In genomic region chr9:94083384-94083783, GRCh38 we compare ENCODE assay signal across 16 cellular contexts. TPM values are rescaled to one million over a fixed set of nuclear protein-coding genes. Genes with fewer than 3 reads are reported as not detected.
A peak's percentile ranks its signal among the peaks of the same experiment; 100 is the strongest.
DNase-seq lines count a peak whose midpoint lies in the region; ATAC-seq and TF ChIP-seq lines count a peak whose summit lies in the region.
"Had no signal": no experiment of that assay in that cellular context is flagged by ENCODE, and none has a peak within 500 bp of the region (broad histone marks: within the 10 kb centered on the region; RNA-seq: fewer than 3 reads in every experiment).

No MANE protein-coding gene starts in this region.

- DNase-seq in amniotic epithelial cell (ENCODE audit: low read depth) (peak; percentile 64), head of caudate nucleus (peak; percentile 41 to 90 (median 72)), midbrain (lab: John Stamatoyannopoulos, UW) (peak; percentile 43), tibial nerve (ENCODE audit: low spot score in 2 of 2) (no peak), NCI-H2107 (lab: John Stamatoyannopoulos, UW) (no peak)
- DNase-seq in activated CD4-positive, alpha-beta T cell treated with anti-CD3 and anti-CD28 coated beads, Interleukin-2, amount 50 U/mL, for 48 hours, result no peak
- DNase-seq: activated CD4-positive, alpha-beta T cell treated with anti-CD3 and anti-CD28 coated beads, Interleukin-2, amount 50 U/mL, for 1 hour; activated T-cell treated with anti-CD3 and anti-CD28 coated beads, Interleukin-2, amount 50 U/mL, for 72 hours; colonic mucosa; KG1; mesendoderm; NCI-H146; NCI-H69 had no signal

- no peak for ATAC-seq in GM21381 (IDR thresholded peaks at IDR 0.05; ENCODE audit: unreplicated experiment)
- ATAC-seq: HCT116 had no signal

- no peak for TF ChIP-seq POLR2A in tibial nerve (IDR thresholded peaks at IDR 0.05)

- H3K27ac ChIP-seq in tibial nerve, result peak overlapping the region; percentile 48 to 92 (median 78)
- H3K27ac ChIP-seq: BLaER1 treated with 17β-estradiol and CSF1 and Interleukin-3, amounts not matched to agents 10 nM and 100 nM; colonic mucosa had no signal

- no peaks in the 10 kb centered on the region for H3K36me3 ChIP-seq in tibial nerve
- H3K36me3 ChIP-seq: colonic mucosa had no signal

- peaks cover 0 to 51% (median 13%) of the 10 kb centered on the region in 4 donors for H3K4me1 ChIP-seq in tibial nerve
- H3K4me1 ChIP-seq: BLaER1 treated with 17β-estradiol and CSF1 and Interleukin-3, amounts not matched to agents 10 nM and 100 nM; colonic mucosa had no signal

- intact Hi-C loops in head of caudate nucleus (cut with DNase I), result loop anchor here (5.0 kb wide), 1 partner anchor 84 kb away; no protein-coding TSS in a partner anchor

- H3K4me3 ChIP-seq in tibial nerve, result peak overlapping the region in 1 of 4 donors; percentile 51
- H3K4me3 ChIP-seq: BLaER1 treated with 17β-estradiol and CSF1 and Interleukin-3, amounts not matched to agents 10 nM and 100 nM; colonic mucosa had no signal

- TF ChIP-seq EP300 in tibial nerve (IDR thresholded peaks at IDR 0.05), result peak in 1 of 2 donors; percentile 51

- 24% methylated on average over 6 of the region's 6 CpGs for WGBS in tibial nerve, 2 donors

- no peaks in the 10 kb centered on the region for H3K27me3 ChIP-seq in tibial nerve
- H3K27me3 ChIP-seq: BLaER1 treated with 17β-estradiol and CSF1 and Interleukin-3, amounts not matched to agents 10 nM and 100 nM; colonic mucosa had no signal

- no peaks in the 10 kb centered on the region for H3K9me3 ChIP-seq in tibial nerve
- H3K9me3 ChIP-seq: BLaER1 treated with 17β-estradiol and CSF1 and Interleukin-3, amounts not matched to agents 10 nM and 100 nM; colonic mucosa had no signal

- no peak for TF ChIP-seq CTCF in tibial nerve (IDR thresholded peaks at IDR 0.05)

RNA-seq across cellular contexts. Expression of gene PTPDC1, which starts 0.9 kb away (rescaled TPM):
- 10 to 100 TPM; 43.8 to 80.2 (median 65.3) TPM for total RNA-seq in tibial nerve

Comparison
In these comparisons a context has a peak if more than half of its experiments do, and no peak if none do; other contexts are left out.
1. DNase-seq: peak in amniotic epithelial cell (single experiment), head of caudate nucleus (42 of 42) and midbrain (single experiment); none in tibial nerve (0 of 2), NCI-H2107 (single experiment) and activated CD4-positive, alpha-beta T cell treated with anti-CD3 and anti-CD28 coated beads, Interleukin-2, amount 50 U/mL, for 48 hours (0 of 2).